In the genomic region with DNA sequence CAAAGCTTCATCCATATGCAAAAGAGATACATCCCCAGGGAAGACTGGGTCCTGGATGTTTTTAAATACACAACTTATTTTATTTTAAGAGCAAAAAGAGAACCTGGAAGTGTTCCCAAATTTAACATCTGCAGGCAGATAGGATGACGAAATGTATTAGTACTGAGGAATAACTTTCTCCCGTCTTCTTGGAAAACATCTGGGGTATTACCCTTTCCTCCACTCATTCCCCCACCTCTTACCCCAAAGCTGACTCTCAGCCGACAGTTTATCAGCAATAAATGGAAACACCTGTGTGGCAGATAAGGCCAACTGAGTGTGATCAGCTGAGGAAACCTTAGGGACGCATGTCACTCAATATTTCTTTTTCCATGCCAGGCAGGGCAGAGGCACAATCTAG, we compare ENCODE assay signal across 20 cellular contexts.
A peak's percentile ranks its signal among the peaks of the same experiment; 100 is the strongest.
DNase-seq lines count a peak whose midpoint lies in the region; ATAC-seq and TF ChIP-seq lines count a peak whose summit lies in the region.
"Had no signal": no experiment of that assay in that cellular context is flagged by ENCODE, and none has a peak within 500 bp of the region (broad histone marks: within the 10 kb centered on the region; RNA-seq: fewer than 3 reads in every experiment).

No MANE protein-coding gene starts in this region.

- H3K9me3 Mint-ChIP-seq in activated CD4-positive, alpha-beta memory T cell treated with anti-CD3 and anti-CD28 coated beads, Interleukin-2, amount 10 ng/mL, durations not matched to agents 7 days and 5 days = no peaks in the 10 kb centered on the region
- H3K9me3 Mint-ChIP-seq in activated naive CD4-positive, alpha-beta T cell treated with anti-CD3 and anti-CD28 coated beads for 36 hours = no peaks in the 10 kb centered on the region
- H3K9me3 Mint-ChIP-seq: activated T-helper 1 cell treated with anti-CD3 and anti-CD28 coated beads, Interleukin-12 subunit alpha, Interleukin-12 subunit beta, Interleukin-2, Interleukin-4 antibody, amounts not matched to agents 30 ng/mL and 10 ng/mL and 1 ng/mL, durations not matched to agents 14 hours and 24 hours and 36 hours; GM23338 had no signal

- H3K27me3 Mint-ChIP-seq in activated CD4-positive, alpha-beta memory T cell treated with anti-CD3 and anti-CD28 coated beads, Interleukin-2, amount 10 ng/mL, durations not matched to agents 7 days and 5 days = peaks cover 15% of the 10 kb centered on the region
- H3K27me3 Mint-ChIP-seq in activated naive CD4-positive, alpha-beta T cell treated with anti-CD3 and anti-CD28 coated beads for 36 hours (ENCODE audit: low read depth) = no peaks in the 10 kb centered on the region

- peak overlapping the region; percentile 39 to 55 for H3K27ac ChIP-seq in esophagus (ENCODE audit: low read depth in 2 of 2, low read length in 1 of 2)
- H3K27ac ChIP-seq in sigmoid colon = peak overlapping the region; percentile 69 to 83 (median 76)
- H3K27ac ChIP-seq: foreskin keratinocyte, spleen had no signal

- intact Hi-C loops in left ventricle myocardium superior (cut with micrococcal nuclease) (no loop called here), sigmoid colon (cut with DNase I) (loop anchor here (2.0 kb wide), 2 partner anchors 89 to 179 kb away; no protein-coding TSS in a partner anchor)
- intact Hi-C loops in activated naive CD4-positive, alpha-beta T cell treated with anti-CD3 and anti-CD28 coated beads for 36 hours (cut with micrococcal nuclease) = no loop called here

- no peak for TF ChIP-seq EP300 in sigmoid colon (IDR thresholded peaks at IDR 0.05)

- H3K27me3 ChIP-seq in esophagus (ENCODE audit: control insufficient read depth in 1 of 2, insufficient read depth in 2 of 2, low read length in 2 of 2) = no peaks in the 10 kb centered on the region
- H3K27me3 ChIP-seq in sigmoid colon = no peaks in the 10 kb centered on the region
- H3K27me3 ChIP-seq: spleen had no signal

- H3K36me3 Mint-ChIP-seq in activated CD4-positive, alpha-beta memory T cell treated with anti-CD3 and anti-CD28 coated beads, Interleukin-2, amount 10 ng/mL, durations not matched to agents 7 days and 5 days (ENCODE audit: low read depth) = no peaks in the 10 kb centered on the region
- H3K36me3 Mint-ChIP-seq in activated naive CD4-positive, alpha-beta T cell treated with anti-CD3 and anti-CD28 coated beads for 36 hours (ENCODE audit: low read depth) = no peaks in the 10 kb centered on the region
- H3K36me3 Mint-ChIP-seq: activated naive CD8-positive, alpha-beta T cell had no signal

- H3K4me1 Mint-ChIP-seq in activated CD4-positive, alpha-beta memory T cell treated with anti-CD3 and anti-CD28 coated beads, Interleukin-2, amount 10 ng/mL, durations not matched to agents 7 days and 5 days = peaks cover 2% of the 10 kb centered on the region
- H3K4me1 Mint-ChIP-seq in activated naive CD4-positive, alpha-beta T cell treated with anti-CD3 and anti-CD28 coated beads for 36 hours (ENCODE audit: low read depth) = peaks cover 4% of the 10 kb centered on the region

- ATAC-seq in GM18867 (IDR thresholded peaks at IDR 0.05; ENCODE audit: unreplicated experiment) (peak; percentile 9), left ventricle myocardium superior (peak; percentile 85), GM18519 (IDR thresholded peaks at IDR 0.05; ENCODE audit: low FRiP score, unreplicated experiment) (no peak)
- ATAC-seq: foreskin keratinocyte, GM23338 had no signal

- DNase-seq in left ventricle myocardium superior = no peak
- no peak for DNase-seq in sigmoid colon
- DNase-seq in activated CD4-positive, alpha-beta memory T cell treated with anti-CD3 and anti-CD28 coated beads, Interleukin-2, amount 10 ng/mL, durations not matched to agents 7 days and 5 days = no peak
- no peak for DNase-seq in occipital lobe (lab: John Stamatoyannopoulos, UW)
- DNase-seq in activated naive CD4-positive, alpha-beta T cell treated with anti-CD3 and anti-CD28 coated beads for 36 hours = no peak
- DNase-seq: effector CD8-positive, alpha-beta T cell; foreskin keratinocyte; kidney glomerular epithelial cell; mesendoderm; MG63; NCI-H1417 treated with DMSO at 0.1 percent for 48 hours; NCI-H69; spleen; stimulated activated CD4-positive, alpha-beta T cell treated with anti-CD3 and anti-CD28 coated beads, Interleukin-4, amount 100 ng/mL, for 24 hours had no signal

- TF ChIP-seq CTCF in sigmoid colon (IDR thresholded peaks at IDR 0.05) = no peak

- no peak for TF ChIP-seq POLR2A in sigmoid colon (IDR thresholded peaks at IDR 0.05)

- H3K4me3 Mint-ChIP-seq in activated CD4-positive, alpha-beta memory T cell treated with anti-CD3 and anti-CD28 coated beads, Interleukin-2, amount 10 ng/mL, durations not matched to agents 7 days and 5 days = no peak overlapping the region
- no peak overlapping the region for H3K4me3 Mint-ChIP-seq in activated naive CD4-positive, alpha-beta T cell treated with anti-CD3 and anti-CD28 coated beads for 36 hours
- H3K4me3 Mint-ChIP-seq: activated naive CD8-positive, alpha-beta T cell; activated T-helper 1 cell treated with anti-CD3 and anti-CD28 coated beads, Interleukin-12 subunit alpha, Interleukin-12 subunit beta, Interleukin-2, Interleukin-4 antibody, amounts not matched to agents 30 ng/mL and 10 ng/mL and 1 ng/mL, durations not matched to agents 14 hours and 24 hours and 36 hours; GM23338 had no signal

- no peak overlapping the region for H3K27ac Mint-ChIP-seq in activated CD4-positive, alpha-beta memory T cell treated with anti-CD3 and anti-CD28 coated beads, Interleukin-2, amount 10 ng/mL, durations not matched to agents 7 days and 5 days
- H3K27ac Mint-ChIP-seq in activated naive CD4-positive, alpha-beta T cell treated with anti-CD3 and anti-CD28 coated beads for 36 hours = no peak overlapping the region
- H3K27ac Mint-ChIP-seq: activated naive CD8-positive, alpha-beta T cell; activated T-helper 1 cell treated with anti-CD3 and anti-CD28 coated beads, Interleukin-12 subunit alpha, Interleukin-12 subunit beta, Interleukin-2, Interleukin-4 antibody, amounts not matched to agents 30 ng/mL and 10 ng/mL and 1 ng/mL, durations not matched to agents 14 hours and 24 hours and 36 hours; GM23338 had no signal

- 31 to 34% methylated on average over 4 of the region's 4 CpGs for WGBS in esophagus, 2 donors
- 18 to 45% methylated on average over 4 of the region's 4 CpGs for WGBS in sigmoid colon, 2 donors

- POLR2A ChIA-PET in activated CD4-positive, alpha-beta memory T cell treated with anti-CD3 and anti-CD28 coated beads, Interleukin-2, amount 10 ng/mL, durations not matched to agents 7 days and 5 days (lab: Charles Lee) = no interaction called here

- H3K36me3 ChIP-seq in esophagus (ENCODE audit: control insufficient read depth in 2 of 2, insufficient read depth in 2 of 2, low read length in 1 of 2) = no peaks in the 10 kb centered on the region
- H3K36me3 ChIP-seq in sigmoid colon = no peaks in the 10 kb centered on the region
- H3K36me3 ChIP-seq: MG63, spleen had no signal

- H3K4me3 ChIP-seq in esophagus (ENCODE audit: low read depth in 1 of 2, low read length in 2 of 2) = no peak overlapping the region
- no peak overlapping the region for H3K4me3 ChIP-seq in sigmoid colon
- H3K4me3 ChIP-seq: GM23338, MG63, spleen had no signal

- H3K9me3 ChIP-seq in esophagus (ENCODE audit: control insufficient read depth in 2 of 2, insufficient read depth in 1 of 2, low read depth in 1 of 2, low read length in 1 of 2) = no peaks in the 10 kb centered on the region
- H3K9me3 ChIP-seq in sigmoid colon = no peaks in the 10 kb centered on the region
- H3K9me3 ChIP-seq: MG63, spleen had no signal

- CTCF ChIA-PET in activated CD4-positive, alpha-beta memory T cell treated with anti-CD3 and anti-CD28 coated beads, Interleukin-2, amount 10 ng/mL, durations not matched to agents 7 days and 5 days (lab: Charles Lee) = no interaction called here
- CTCF ChIA-PET in activated naive CD4-positive, alpha-beta T cell treated with anti-CD3 and anti-CD28 coated beads for 36 hours (lab: Charles Lee) = no interaction called here

- H3K4me1 ChIP-seq in esophagus (ENCODE audit: control insufficient read depth in 2 of 2, insufficient read depth in 2 of 2, low read length in 1 of 2) = no peaks in the 10 kb centered on the region
- peaks cover 0 to 80% (median 63%) of the 10 kb centered on the region in 4 donors for H3K4me1 ChIP-seq in sigmoid colon
- H3K4me1 ChIP-seq: foreskin keratinocyte had no signal
